ENCODE assay signal across 1 cellular context in genomic region chr2:172431428-172431827, GRCh38.
TF ChIP-seq lines count a peak whose summit lies in the region.

No MANE protein-coding gene starts in this region.

TF ChIP-seq in HepG2, 621 proteins besides CTCF, POLR2A, EP300 and RAD21 (continued from another document):
- peak; percentile 24; the same call in 1 of the 2 replicates for TF ChIP-seq ARID5B (CRISPR knock-in tag; IDR thresholded peaks at IDR 0.05)
- no peak for TF ChIP-seq CAMTA2 (CRISPR knock-in tag; IDR thresholded peaks at IDR 0.05; ENCODE audit: borderline replicate concordance)
- TF ChIP-seq HNF4G (IDR thresholded peaks at IDR 0.05; ENCODE audit: borderline replicate concordance, low read depth, low read length): no peak
- TF ChIP-seq HNF4G (CRISPR knock-in tag; IDR thresholded peaks at IDR 0.05; ENCODE audit: borderline replicate concordance, low read depth): no peak
- TF ChIP-seq IRF2 (CRISPR knock-in tag; IDR thresholded peaks at IDR 0.05): no peak
- no peak for TF ChIP-seq ARNTL (CRISPR knock-in tag; IDR thresholded peaks at IDR 0.05)
- TF ChIP-seq ZNF557 (CRISPR knock-in tag; IDR thresholded peaks at IDR 0.05): no peak
- no peak for TF ChIP-seq TAF1 (CRISPR knock-in tag; IDR thresholded peaks at IDR 0.05)
- no peak for TF ChIP-seq ZFAT (CRISPR knock-in tag; conservative IDR thresholded peaks at IDR 0.05)
- TF ChIP-seq TOE1 (CRISPR knock-in tag; IDR thresholded peaks at IDR 0.05): no peak
- no peak for TF ChIP-seq ZNF576 (CRISPR knock-in tag; IDR thresholded peaks at IDR 0.05)
- no peak for TF ChIP-seq MAFG (CRISPR knock-in tag; IDR thresholded peaks at IDR 0.05)
- no peak for TF ChIP-seq ZNF382 (CRISPR knock-in tag; IDR thresholded peaks at IDR 0.05; ENCODE audit: borderline replicate concordance)
- no peak for TF ChIP-seq SP4 (CRISPR knock-in tag; IDR thresholded peaks at IDR 0.05)
- no peak for TF ChIP-seq ZMYM3 (CRISPR knock-in tag; IDR thresholded peaks at IDR 0.05)
- TF ChIP-seq DPF2 (CRISPR knock-in tag; IDR thresholded peaks at IDR 0.05; ENCODE audit: borderline replicate concordance, low read depth): no peak
- TF ChIP-seq ZMYM4 (CRISPR knock-in tag; IDR thresholded peaks at IDR 0.05): 0 out of 2 replicates have a peak, but pooled peaks have one; percentile 31
- TF ChIP-seq ZIK1 (CRISPR knock-in tag; IDR thresholded peaks at IDR 0.05; ENCODE audit: borderline replicate concordance, low read depth): no peak
- TF ChIP-seq GABPA (IDR thresholded peaks at IDR 0.05; ENCODE audit: low read depth, low read length): no peak
- no peak for TF ChIP-seq GABPA (CRISPR knock-in tag; IDR thresholded peaks at IDR 0.05; ENCODE audit: low read depth)
- TF ChIP-seq, protein P1, sequence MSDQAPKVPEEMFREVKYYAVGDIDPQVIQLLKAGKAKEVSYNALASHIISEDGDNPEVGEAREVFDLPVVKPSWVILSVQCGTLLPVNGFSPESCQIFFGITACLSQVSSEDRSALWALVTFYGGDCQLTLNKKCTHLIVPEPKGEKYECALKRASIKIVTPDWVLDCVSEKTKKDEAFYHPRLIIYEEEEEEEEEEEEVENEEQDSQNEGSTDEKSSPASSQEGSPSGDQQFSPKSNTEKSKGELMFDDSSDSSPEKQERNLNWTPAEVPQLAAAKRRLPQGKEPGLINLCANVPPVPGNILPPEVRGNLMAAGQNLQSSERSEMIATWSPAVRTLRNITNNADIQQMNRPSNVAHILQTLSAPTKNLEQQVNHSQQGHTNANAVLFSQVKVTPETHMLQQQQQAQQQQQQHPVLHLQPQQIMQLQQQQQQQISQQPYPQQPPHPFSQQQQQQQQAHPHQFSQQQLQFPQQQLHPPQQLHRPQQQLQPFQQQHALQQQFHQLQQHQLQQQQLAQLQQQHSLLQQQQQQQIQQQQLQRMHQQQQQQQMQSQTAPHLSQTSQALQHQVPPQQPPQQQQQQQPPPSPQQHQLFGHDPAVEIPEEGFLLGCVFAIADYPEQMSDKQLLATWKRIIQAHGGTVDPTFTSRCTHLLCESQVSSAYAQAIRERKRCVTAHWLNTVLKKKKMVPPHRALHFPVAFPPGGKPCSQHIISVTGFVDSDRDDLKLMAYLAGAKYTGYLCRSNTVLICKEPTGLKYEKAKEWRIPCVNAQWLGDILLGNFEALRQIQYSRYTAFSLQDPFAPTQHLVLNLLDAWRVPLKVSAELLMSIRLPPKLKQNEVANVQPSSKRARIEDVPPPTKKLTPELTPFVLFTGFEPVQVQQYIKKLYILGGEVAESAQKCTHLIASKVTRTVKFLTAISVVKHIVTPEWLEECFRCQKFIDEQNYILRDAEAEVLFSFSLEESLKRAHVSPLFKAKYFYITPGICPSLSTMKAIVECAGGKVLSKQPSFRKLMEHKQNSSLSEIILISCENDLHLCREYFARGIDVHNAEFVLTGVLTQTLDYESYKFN (CRISPR knock-in tag; conservative IDR thresholded peaks at IDR 0.05): 0 out of 2 replicates have a peak, but pooled peaks have one; percentile 23
